ENCODE assay signal across 14 cellular contexts in genomic region chr9:136374183-136374575, GRCh38.
"Had no signal": no experiment of that assay in that cellular context is flagged by ENCODE, and none has a peak within 500 bp of the region (broad histone marks: within the 10 kb centered on the region; RNA-seq: fewer than 3 reads in every experiment).

No MANE protein-coding gene starts in this region.

- H3K27me3 ChIP-seq: adrenal gland, esophagus squamous epithelium, left lung, thyroid gland had no signal

- FAIRE-seq: endometrium, keratinocyte, urothelium cell line had no signal

- ATAC-seq: activated CD4-positive, alpha-beta T cell treated with anti-CD3 and anti-CD28 coated beads for 36 hours had no signal

- H3K9me3 ChIP-seq: adrenal gland, esophagus squamous epithelium, left lung, mucosa of descending colon, thyroid gland had no signal

- DNase-seq: activated CD4-positive, alpha-beta memory T cell treated with anti-CD3 and anti-CD28 coated beads for 36 hours; activated CD4-positive, alpha-beta T cell treated with anti-CD3 and anti-CD28 coated beads for 36 hours; activated effector memory CD4-positive, alpha-beta T cell treated with anti-CD3 and anti-CD28 coated beads, Interleukin-2, amount 50 U/mL, for 16 hours; activated T-cell treated with anti-CD3 and anti-CD28 coated beads, Interleukin-2, amount 50 U/mL, for 48 hours; esophagus squamous epithelium; naive thymus-derived CD4-positive, alpha-beta T cell; stimulated activated CD4-positive, alpha-beta T cell treated with anti-CD3 and anti-CD28 coated beads, Interleukin-2, amount 100 ng/mL, for 48 hours; thyroid gland had no signal

- H3K27ac ChIP-seq: esophagus squamous epithelium, thyroid gland had no signal

- H3K4me3 ChIP-seq: mucosa of descending colon, thyroid gland had no signal
